ENCODE assay signal across 8 cellular contexts in the genomic region with DNA sequence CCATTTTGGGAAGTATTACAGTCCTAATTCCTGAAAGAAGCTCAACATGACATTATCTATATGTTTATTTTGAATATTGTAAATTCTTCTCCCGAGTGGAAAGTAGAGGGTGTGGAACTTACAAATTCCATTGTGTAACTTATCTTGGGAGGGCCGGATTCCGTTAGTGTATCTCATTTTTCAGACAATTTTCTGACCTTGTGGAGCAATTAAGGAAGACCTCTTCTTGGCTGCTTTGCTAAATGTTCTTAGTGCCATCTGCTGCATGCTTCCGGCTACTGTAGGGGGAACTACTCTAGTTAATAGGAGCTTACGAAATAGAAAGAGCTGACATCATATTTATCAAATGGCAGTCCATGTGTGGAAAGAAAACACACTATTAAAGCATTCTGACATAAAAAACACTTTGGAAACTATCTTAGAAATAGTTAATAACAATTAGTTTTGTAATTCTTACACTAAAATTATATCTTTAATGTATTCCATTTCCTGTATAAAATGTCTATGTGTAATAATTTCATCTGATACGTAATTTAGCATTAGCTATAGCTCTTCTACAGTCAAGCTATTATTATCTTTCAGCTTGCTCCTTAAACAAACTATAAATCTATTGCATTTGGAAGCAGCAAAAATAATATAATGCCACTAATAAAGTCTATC. TPM values are rescaled to one million over a fixed set of nuclear protein-coding genes. Genes with fewer than 3 reads are reported as not detected.
DNase-seq lines count a peak whose midpoint lies in the region; ATAC-seq and TF ChIP-seq lines count a peak whose summit lies in the region.

No MANE protein-coding gene starts in this region.

- H3K9me3 ChIP-seq in PC-3 (ENCODE audit: low read length) (no peaks in the 10 kb centered on the region), aorta (ENCODE audit: control insufficient read depth, low read length) (no peaks in the 10 kb centered on the region)

- TF ChIP-seq CTCF in PC-3 (conservative IDR thresholded peaks at IDR 0.05; ENCODE audit: low read depth, low read length), result peak; percentile 78

- H3K9me2 ChIP-seq in PC-3 (replicated peaks; ENCODE audit: low read length), result no peaks in the 10 kb centered on the region

- H4K20me1 ChIP-seq in PC-3 (ENCODE audit: low read length), result no peaks in the 10 kb centered on the region

- intact Hi-C loops in PC-3 (cut with micrococcal nuclease) (loop anchor here (5.0 to 10.0 kb wide), 4 partner anchors 148 to 436 kb away; no protein-coding TSS in a partner anchor), aorta (cut with DNase I) (no loop called here)

- peak; percentile 23 for DNase-seq in DMS 273 treated with DMSO at 0.1 percent for 48 hours (lab: John Stamatoyannopoulos, UW)
- peak in 69 of 76 experiments; percentile 8 to 90 (median 60) for DNase-seq in HUDEP-2 (lab: John Stamatoyannopoulos, UW; ENCODE audit: unreplicated experiment in 76 of 76)
- peak; percentile 68 for DNase-seq in PC-3
- peak; percentile 30 for DNase-seq in epidermal melanocyte (ENCODE audit: insufficient read length, low spot score)
- peak; percentile 6 for DNase-seq in retina
- DNase-seq in aorta, result no peak
- no peak for DNase-seq in stimulated activated CD4-positive, alpha-beta T cell treated with anti-CD3 and anti-CD28 coated beads, Interleukin-4, amount 100 ng/mL, for 4 hours

- no peak overlapping the region for H3K4me2 ChIP-seq in PC-3 (ENCODE audit: low read length)

- POLR2A ChIA-PET in PC-3 (lab: Charles Lee; ENCODE audit: unreplicated experiment), result no interaction called here

- peaks cover 4% of the 10 kb centered on the region; the same call in 1 of the 2 replicates for H3K4me1 ChIP-seq in PC-3 (ENCODE audit: insufficient read depth, low read length)
- no peaks in the 10 kb centered on the region for H3K4me1 ChIP-seq in aorta (ENCODE audit: control insufficient read depth in 1 of 2, insufficient read depth in 2 of 2, low read length in 2 of 2)

- no peak overlapping the region for H3K9ac ChIP-seq in PC-3 (ENCODE audit: low read length)

- H3K36me3 ChIP-seq in PC-3 (ENCODE audit: low read depth, low read length), result no peaks in the 10 kb centered on the region
- H3K36me3 ChIP-seq in aorta (ENCODE audit: control insufficient read depth in 1 of 2, insufficient read depth in 2 of 2, low read length in 1 of 2), result no peaks in the 10 kb centered on the region

- no peaks in the 10 kb centered on the region for H3F3A ChIP-seq in PC-3 (ENCODE audit: low read length, unreplicated experiment)

- no peak overlapping the region for H3K4me3 ChIP-seq in PC-3 (ENCODE audit: low read length)
- H3K4me3 ChIP-seq in aorta (ENCODE audit: low read length in 2 of 2), result no peak overlapping the region

- no peak overlapping the region for H2AFZ ChIP-seq in PC-3 (ENCODE audit: low read length)

- H3K27ac ChIP-seq in PC-3 (ENCODE audit: low read length) (no peak overlapping the region), aorta (ENCODE audit: low read depth in 1 of 2, low read length in 2 of 2) (no peak overlapping the region)

- WGBS in aorta, 2 donors, result 22 to 25% methylated on average over 6 of the region's 6 CpGs

- CTCF ChIA-PET in PC-3 (lab: Charles Lee), result interaction anchor here (0.5 to 1.3 kb wide), 8 partner anchors 16 to 325 kb away, joined by 3 to 24 read pairs (median 4); no protein-coding TSS in a partner anchor

- no peaks in the 10 kb centered on the region for H3K27me3 ChIP-seq in PC-3 (ENCODE audit: low read length)
- no peaks in the 10 kb centered on the region for H3K27me3 ChIP-seq in aorta (ENCODE audit: control insufficient read depth in 1 of 2, insufficient read depth in 2 of 2, low read length in 1 of 2)

- ATAC-seq in GM19455 (IDR thresholded peaks at IDR 0.05; ENCODE audit: unreplicated experiment) (peak; percentile 76), PC-3 (peak; percentile 71), aorta (ENCODE audit: low FRiP score) (no peak)

- no TSS peak for BruUV-seq in PC-3 (replicated peaks; lab: Mats Ljungman, UMichigan)

- no peaks in the 10 kb centered on the region for H3K79me2 ChIP-seq in PC-3 (ENCODE audit: low read length)

RNA-seq across cellular contexts. Expression of a gene that starts 41.5 kb away (rescaled TPM):
- total RNA-seq in PC-3 (2014; rRNA removed) (0.17 TPM in 1 of 2 replicates, not detected in the other), aorta (1 to 10 TPM; 4.4 to 8.1 TPM)
- under 1 TPM; 0.15 to 0.38 TPM for polyA plus RNA-seq in aorta

Comparison
In these comparisons a context has a peak if more than half of its experiments do, and no peak if none do; other contexts are left out.
1. DNase-seq: peak in DMS 273 treated with DMSO at 0.1 percent for 48 hours (single experiment), HUDEP-2 (69 of 76), PC-3 (single experiment), epidermal melanocyte (single experiment) and retina (single experiment); none in aorta (0 of 2) and stimulated activated CD4-positive, alpha-beta T cell treated with anti-CD3 and anti-CD28 coated beads, Interleukin-4, amount 100 ng/mL, for 4 hours (0 of 2).